1 cellular context compared by ENCODE assay signal in the genomic region with DNA sequence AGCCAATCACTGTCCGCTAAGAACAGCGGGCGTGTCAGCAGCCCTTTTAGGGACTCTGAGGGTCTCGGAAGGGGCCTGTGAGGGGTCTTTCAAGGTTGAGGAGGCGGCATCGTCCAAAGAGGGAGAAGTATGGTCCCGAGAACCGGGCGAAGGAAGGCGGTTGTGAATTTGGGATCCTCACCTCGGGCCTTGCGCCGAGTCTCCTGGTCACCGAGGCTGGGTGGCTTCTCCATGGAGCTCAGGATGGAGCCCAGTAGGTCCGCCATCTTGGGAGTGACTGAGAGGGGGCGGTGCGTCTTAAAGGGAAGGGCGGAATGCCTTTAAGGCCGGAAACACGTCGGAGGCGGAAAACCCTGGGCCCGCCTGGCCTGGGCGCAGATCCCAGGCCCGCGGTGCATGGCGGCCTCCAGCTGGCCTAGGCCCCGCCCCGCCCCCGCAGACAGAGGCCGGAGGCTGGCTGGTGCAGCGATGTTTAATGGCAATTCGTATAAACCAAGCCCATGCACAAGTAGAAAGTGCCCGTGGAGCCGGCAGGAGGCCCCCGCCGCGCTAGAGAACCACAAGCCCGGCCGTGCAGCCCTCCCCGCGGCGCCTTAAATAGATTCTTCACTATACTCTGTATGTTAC.
TF ChIP-seq lines count a peak whose summit lies in the region.

Gene SPAG7 (minus strand): TSS at position 279 of the 627 bp plus-strand sequence. CDS start 13 bp downstream, at position 266.

TF ChIP-seq in K562, 482 proteins besides CTCF, POLR2A, EP300 and RAD21 (continued from another document and continues in another):
- TF ChIP-seq ZNF395 (CRISPR knock-in tag; IDR thresholded peaks at IDR 0.05) (peak; percentile 47; the same call in 1 of the 2 replicates), MBD1 (CRISPR knock-in tag; IDR thresholded peaks at IDR 0.05) (no peak), GABPB2 (CRISPR knock-in tag; conservative IDR thresholded peaks at IDR 0.05) (no peak), FOXJ2 (tag; IDR thresholded peaks at IDR 0.05) (no peak), ELF1 (tag; IDR thresholded peaks at IDR 0.05) (no peak), MED1 (CRISPR knock-in tag; IDR thresholded peaks at IDR 0.05; ENCODE audit: borderline replicate concordance) (no peak), PTTG1 (tag; IDR thresholded peaks at IDR 0.05; ENCODE audit: low read depth) (no peak), TBP (optimal IDR thresholded peaks at IDR 0.05; ENCODE audit: low read depth, low read length) (peak; percentile 58), ZNF3 (CRISPR knock-in tag; IDR thresholded peaks at IDR 0.05) (no peak), JUNB (CRISPR knock-in tag; conservative IDR thresholded peaks at IDR 0.05) (no peak), ZNF830 (CRISPR knock-in tag; IDR thresholded peaks at IDR 0.05) (no peak), NFE2L1 (tag; IDR thresholded peaks at IDR 0.05; ENCODE audit: borderline replicate concordance, low read depth) (no peak), TEAD4 (IDR thresholded peaks at IDR 0.05; ENCODE audit: low read length) (no peak), TEAD4 (CRISPR knock-in tag; IDR thresholded peaks at IDR 0.05; ENCODE audit: borderline replicate concordance) (no peak), IRF9 (tag; IDR thresholded peaks at IDR 0.05) (no peak), ESRRA (IDR thresholded peaks at IDR 0.05; ENCODE audit: borderline replicate concordance, low read depth) (no peak), RBM34 (IDR thresholded peaks at IDR 0.05; ENCODE audit: borderline replicate concordance, insufficient read depth, low read length) (no peak), HDAC3 (IDR thresholded peaks at IDR 0.05; ENCODE audit: borderline replicate concordance, partially characterized antibody) (no peak), ZNF436 (CRISPR knock-in tag; IDR thresholded peaks at IDR 0.05) (no peak), MECOM (CRISPR knock-in tag; IDR thresholded peaks at IDR 0.05) (no peak), MAFG (tag; conservative IDR thresholded peaks at IDR 0.05) (no peak), HMG20A (CRISPR knock-in tag; conservative IDR thresholded peaks at IDR 0.05) (no peak), FOXJ3 (CRISPR knock-in tag; IDR thresholded peaks at IDR 0.05) (no peak), ETS2 (tag; IDR thresholded peaks at IDR 0.05; ENCODE audit: borderline replicate concordance, poor library complexity, severe bottlenecking) (no peak), ZNF77 (CRISPR knock-in tag; IDR thresholded peaks at IDR 0.05) (no peak), RBFOX2 (IDR thresholded peaks at IDR 0.05; ENCODE audit: low read depth, low read length) (peak; percentile 78), HDAC6 (IDR thresholded peaks at IDR 0.05; ENCODE audit: low read depth, low read length) (no peak), ZNF644 (tag; IDR thresholded peaks at IDR 0.05; ENCODE audit: low read depth) (no peak), HOXB6 (CRISPR knock-in tag; IDR thresholded peaks at IDR 0.05; ENCODE audit: borderline replicate concordance) (no peak), ZNF239 (CRISPR knock-in tag; IDR thresholded peaks at IDR 0.05) (no peak), ZNF324 (CRISPR knock-in tag; IDR thresholded peaks at IDR 0.05) (no peak), ZNF561 (CRISPR knock-in tag; conservative IDR thresholded peaks at IDR 0.05) (no peak), ZBTB5 (IDR thresholded peaks at IDR 0.05) (no peak), SMC3 (conservative IDR thresholded peaks at IDR 0.05; ENCODE audit: insufficient read depth, low read depth, low read length) (no peak), HDAC8 (tag; IDR thresholded peaks at IDR 0.05) (no peak), ZNF76 (CRISPR knock-in tag; IDR thresholded peaks at IDR 0.05; ENCODE audit: borderline replicate concordance) (no peak), NCOA2 (IDR thresholded peaks at IDR 0.05; ENCODE audit: partially characterized antibody in 2 of 2) (no peak), ZNF384 (IDR thresholded peaks at IDR 0.05; ENCODE audit: low read depth, low read length) (no peak), HSF4 (CRISPR knock-in tag; IDR thresholded peaks at IDR 0.05; ENCODE audit: borderline replicate concordance) (no peak)
- TF ChIP-seq, protein P1, sequence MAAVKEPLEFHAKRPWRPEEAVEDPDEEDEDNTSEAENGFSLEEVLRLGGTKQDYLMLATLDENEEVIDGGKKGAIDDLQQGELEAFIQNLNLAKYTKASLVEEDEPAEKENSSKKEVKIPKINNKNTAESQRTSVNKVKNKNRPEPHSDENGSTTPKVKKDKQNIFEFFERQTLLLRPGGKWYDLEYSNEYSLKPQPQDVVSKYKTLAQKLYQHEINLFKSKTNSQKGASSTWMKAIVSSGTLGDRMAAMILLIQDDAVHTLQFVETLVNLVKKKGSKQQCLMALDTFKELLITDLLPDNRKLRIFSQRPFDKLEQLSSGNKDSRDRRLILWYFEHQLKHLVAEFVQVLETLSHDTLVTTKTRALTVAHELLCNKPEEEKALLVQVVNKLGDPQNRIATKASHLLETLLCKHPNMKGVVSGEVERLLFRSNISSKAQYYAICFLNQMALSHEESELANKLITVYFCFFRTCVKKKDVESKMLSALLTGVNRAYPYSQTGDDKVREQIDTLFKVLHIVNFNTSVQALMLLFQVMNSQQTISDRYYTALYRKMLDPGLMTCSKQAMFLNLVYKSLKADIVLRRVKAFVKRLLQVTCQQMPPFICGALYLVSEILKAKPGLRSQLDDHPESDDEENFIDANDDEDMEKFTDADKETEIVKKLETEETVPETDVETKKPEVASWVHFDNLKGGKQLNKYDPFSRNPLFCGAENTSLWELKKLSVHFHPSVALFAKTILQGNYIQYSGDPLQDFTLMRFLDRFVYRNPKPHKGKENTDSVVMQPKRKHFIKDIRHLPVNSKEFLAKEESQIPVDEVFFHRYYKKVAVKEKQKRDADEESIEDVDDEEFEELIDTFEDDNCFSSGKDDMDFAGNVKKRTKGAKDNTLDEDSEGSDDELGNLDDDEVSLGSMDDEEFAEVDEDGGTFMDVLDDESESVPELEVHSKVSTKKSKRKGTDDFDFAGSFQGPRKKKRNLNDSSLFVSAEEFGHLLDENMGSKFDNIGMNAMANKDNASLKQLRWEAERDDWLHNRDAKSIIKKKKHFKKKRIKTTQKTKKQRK (IDR thresholded peaks at IDR 0.05; ENCODE audit: borderline replicate concordance, low read depth, low read length) = no peak
- TF ChIP-seq, protein P2, sequence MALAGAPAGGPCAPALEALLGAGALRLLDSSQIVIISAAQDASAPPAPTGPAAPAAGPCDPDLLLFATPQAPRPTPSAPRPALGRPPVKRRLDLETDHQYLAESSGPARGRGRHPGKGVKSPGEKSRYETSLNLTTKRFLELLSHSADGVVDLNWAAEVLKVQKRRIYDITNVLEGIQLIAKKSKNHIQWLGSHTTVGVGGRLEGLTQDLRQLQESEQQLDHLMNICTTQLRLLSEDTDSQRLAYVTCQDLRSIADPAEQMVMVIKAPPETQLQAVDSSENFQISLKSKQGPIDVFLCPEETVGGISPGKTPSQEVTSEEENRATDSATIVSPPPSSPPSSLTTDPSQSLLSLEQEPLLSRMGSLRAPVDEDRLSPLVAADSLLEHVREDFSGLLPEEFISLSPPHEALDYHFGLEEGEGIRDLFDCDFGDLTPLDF (CRISPR knock-in tag; IDR thresholded peaks at IDR 0.05) = no peak
- TF ChIP-seq, protein P3, sequence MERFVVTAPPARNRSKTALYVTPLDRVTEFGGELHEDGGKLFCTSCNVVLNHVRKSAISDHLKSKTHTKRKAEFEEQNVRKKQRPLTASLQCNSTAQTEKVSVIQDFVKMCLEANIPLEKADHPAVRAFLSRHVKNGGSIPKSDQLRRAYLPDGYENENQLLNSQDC (CRISPR knock-in tag; IDR thresholded peaks at IDR 0.05) = no peak
- TF ChIP-seq, protein P4, sequence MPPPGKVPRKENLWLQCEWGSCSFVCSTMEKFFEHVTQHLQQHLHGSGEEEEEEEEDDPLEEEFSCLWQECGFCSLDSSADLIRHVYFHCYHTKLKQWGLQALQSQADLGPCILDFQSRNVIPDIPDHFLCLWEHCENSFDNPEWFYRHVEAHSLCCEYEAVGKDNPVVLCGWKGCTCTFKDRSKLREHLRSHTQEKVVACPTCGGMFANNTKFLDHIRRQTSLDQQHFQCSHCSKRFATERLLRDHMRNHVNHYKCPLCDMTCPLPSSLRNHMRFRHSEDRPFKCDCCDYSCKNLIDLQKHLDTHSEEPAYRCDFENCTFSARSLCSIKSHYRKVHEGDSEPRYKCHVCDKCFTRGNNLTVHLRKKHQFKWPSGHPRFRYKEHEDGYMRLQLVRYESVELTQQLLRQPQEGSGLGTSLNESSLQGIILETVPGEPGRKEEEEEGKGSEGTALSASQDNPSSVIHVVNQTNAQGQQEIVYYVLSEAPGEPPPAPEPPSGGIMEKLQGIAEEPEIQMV (tag; conservative IDR thresholded peaks at IDR 0.05; ENCODE audit: low read depth) = no peak
- TF ChIP-seq, protein P5, sequence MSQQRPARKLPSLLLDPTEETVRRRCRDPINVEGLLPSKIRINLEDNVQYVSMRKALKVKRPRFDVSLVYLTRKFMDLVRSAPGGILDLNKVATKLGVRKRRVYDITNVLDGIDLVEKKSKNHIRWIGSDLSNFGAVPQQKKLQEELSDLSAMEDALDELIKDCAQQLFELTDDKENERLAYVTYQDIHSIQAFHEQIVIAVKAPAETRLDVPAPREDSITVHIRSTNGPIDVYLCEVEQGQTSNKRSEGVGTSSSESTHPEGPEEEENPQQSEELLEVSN (IDR thresholded peaks at IDR 0.05; ENCODE audit: borderline replicate concordance in 1 of 2, extremely low read depth in 1 of 2, insufficient read depth in 1 of 2, insufficient read length in 1 of 2, low read depth in 1 of 2, low read length in 1 of 2, poor library complexity in 1 of 2, severe bottlenecking in 1 of 2) = peak; percentile 11 to 76
- TF ChIP-seq, protein P6, sequence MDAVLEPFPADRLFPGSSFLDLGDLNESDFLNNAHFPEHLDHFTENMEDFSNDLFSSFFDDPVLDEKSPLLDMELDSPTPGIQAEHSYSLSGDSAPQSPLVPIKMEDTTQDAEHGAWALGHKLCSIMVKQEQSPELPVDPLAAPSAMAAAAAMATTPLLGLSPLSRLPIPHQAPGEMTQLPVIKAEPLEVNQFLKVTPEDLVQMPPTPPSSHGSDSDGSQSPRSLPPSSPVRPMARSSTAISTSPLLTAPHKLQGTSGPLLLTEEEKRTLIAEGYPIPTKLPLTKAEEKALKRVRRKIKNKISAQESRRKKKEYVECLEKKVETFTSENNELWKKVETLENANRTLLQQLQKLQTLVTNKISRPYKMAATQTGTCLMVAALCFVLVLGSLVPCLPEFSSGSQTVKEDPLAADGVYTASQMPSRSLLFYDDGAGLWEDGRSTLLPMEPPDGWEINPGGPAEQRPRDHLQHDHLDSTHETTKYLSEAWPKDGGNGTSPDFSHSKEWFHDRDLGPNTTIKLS (IDR thresholded peaks at IDR 0.05; ENCODE audit: borderline replicate concordance, low read depth) = peak; percentile 22; the same call in 1 of the 2 replicates
- TF ChIP-seq, protein P7, sequence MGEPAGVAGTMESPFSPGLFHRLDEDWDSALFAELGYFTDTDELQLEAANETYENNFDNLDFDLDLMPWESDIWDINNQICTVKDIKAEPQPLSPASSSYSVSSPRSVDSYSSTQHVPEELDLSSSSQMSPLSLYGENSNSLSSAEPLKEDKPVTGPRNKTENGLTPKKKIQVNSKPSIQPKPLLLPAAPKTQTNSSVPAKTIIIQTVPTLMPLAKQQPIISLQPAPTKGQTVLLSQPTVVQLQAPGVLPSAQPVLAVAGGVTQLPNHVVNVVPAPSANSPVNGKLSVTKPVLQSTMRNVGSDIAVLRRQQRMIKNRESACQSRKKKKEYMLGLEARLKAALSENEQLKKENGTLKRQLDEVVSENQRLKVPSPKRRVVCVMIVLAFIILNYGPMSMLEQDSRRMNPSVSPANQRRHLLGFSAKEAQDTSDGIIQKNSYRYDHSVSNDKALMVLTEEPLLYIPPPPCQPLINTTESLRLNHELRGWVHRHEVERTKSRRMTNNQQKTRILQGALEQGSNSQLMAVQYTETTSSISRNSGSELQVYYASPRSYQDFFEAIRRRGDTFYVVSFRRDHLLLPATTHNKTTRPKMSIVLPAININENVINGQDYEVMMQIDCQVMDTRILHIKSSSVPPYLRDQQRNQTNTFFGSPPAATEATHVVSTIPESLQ (CRISPR knock-in tag; IDR thresholded peaks at IDR 0.05) = 0 out of 2 replicates have a peak, but pooled peaks have one; percentile 28
